Comparison of ENCODE assay signal across 8 cellular contexts in the genomic region with DNA sequence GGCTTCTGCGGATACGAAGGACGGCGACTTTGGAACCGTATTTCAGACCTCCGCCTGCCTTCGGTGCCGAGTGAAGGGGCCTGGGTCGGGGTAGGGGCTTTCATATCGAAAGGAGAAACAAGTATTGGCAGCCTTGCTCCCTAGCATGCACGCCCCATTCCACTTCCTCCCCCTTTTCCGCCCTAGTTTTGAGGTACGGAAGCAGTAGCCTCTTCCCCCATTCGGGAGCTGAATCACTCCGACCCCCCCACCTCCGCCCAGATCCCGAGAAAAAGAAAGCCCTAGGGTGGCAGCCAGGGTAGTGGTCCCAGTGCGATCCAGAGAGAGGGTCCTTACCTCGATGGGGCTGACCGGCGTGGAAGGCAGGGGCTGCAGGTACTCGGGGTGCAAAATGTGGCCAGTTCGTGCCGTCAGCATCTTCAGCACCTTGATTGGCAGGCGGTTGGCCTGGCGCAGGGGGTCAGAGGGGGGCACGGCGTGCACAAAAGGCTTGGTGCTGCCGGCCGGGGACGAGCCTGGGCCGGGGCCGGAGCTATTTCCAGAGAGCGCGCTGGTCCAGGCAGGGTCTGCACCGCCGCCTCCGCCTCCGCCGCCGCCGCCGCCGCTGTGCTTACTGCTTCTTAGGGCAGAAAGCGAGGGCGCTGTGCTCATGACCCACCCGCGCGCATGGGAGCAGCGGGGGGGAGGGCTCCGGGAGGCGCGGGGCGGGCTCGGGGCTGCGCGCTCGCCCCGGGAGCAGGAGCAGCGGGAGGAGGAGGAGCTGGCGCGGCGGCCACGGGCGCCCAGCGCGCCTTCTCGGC. TPM values are rescaled to one million over a fixed set of nuclear protein-coding genes. Genes with fewer than 3 reads are reported as not detected.
DNase-seq lines count a peak whose midpoint lies in the region; ATAC-seq and TF ChIP-seq lines count a peak whose summit lies in the region.

No MANE protein-coding gene starts in this region.

- ATAC-seq in GM23338 (peak; percentile 1), GM21390 (IDR thresholded peaks at IDR 0.05; ENCODE audit: unreplicated experiment) (no peak)

- H3K36me3 Mint-ChIP-seq in GM23338 (ENCODE audit: low read depth): no peaks in the 10 kb centered on the region

- H3K36me3 ChIP-seq in GM23338 (ENCODE audit: insufficient read depth): no peaks in the 10 kb centered on the region
- H3K36me3 ChIP-seq in iPS-20b (ENCODE audit: insufficient read depth, low read depth, low read length): no peaks in the 10 kb centered on the region
- H3K36me3 ChIP-seq in skeletal muscle tissue (ENCODE audit: control insufficient read depth in 3 of 3, insufficient read depth in 3 of 3, low read length in 3 of 3): peaks cover 0 to 4% (median 2%) of the 10 kb centered on the region in 3 donors

- no peak overlapping the region for H3K27ac Mint-ChIP-seq in GM23338

- H3K27ac ChIP-seq in GM23338 (ENCODE audit: low read depth) (no peak overlapping the region), iPS-20b (ENCODE audit: low read length) (no peak overlapping the region), skeletal muscle tissue (ENCODE audit: low read depth, low read length) (peak overlapping the region; percentile 96)

- H3K9me2 ChIP-seq in GM23338 (ENCODE audit: insufficient read depth): no peaks in the 10 kb centered on the region

- TF ChIP-seq CTCF in GM23338 (conservative IDR thresholded peaks at IDR 0.05; ENCODE audit: low read depth in 2 of 2) (no peak), NB4 (IDR thresholded peaks at IDR 0.05; ENCODE audit: low read depth, low read length) (no peak), astrocyte of the cerebellum (IDR thresholded peaks at IDR 0.05; ENCODE audit: low read depth, low read length, missing control alignments) (no peak)

- H3F3A ChIP-seq in GM23338 (replicated peaks; ENCODE audit: low read depth): peaks cover 18% of the 10 kb centered on the region; the same call in 1 of the 2 replicates

- H3K27me3 ChIP-seq in GM23338 (ENCODE audit: insufficient read depth): peaks cover 98% of the 10 kb centered on the region
- peaks cover 100% of the 10 kb centered on the region for H3K27me3 ChIP-seq in iPS-20b (ENCODE audit: insufficient read depth, low read length)
- H3K27me3 ChIP-seq in skeletal muscle tissue (ENCODE audit: control insufficient read depth in 3 of 3, insufficient read depth in 3 of 3, low read length in 3 of 3): peaks cover 12 to 85% (median 20%) of the 10 kb centered on the region in 3 donors

- no peaks in the 10 kb centered on the region for H3K79me2 ChIP-seq in GM23338 (replicated peaks; ENCODE audit: insufficient read depth)

- peak overlapping the region; percentile 41 for H3K9ac ChIP-seq in iPS-20b (ENCODE audit: low read depth, low read length)
- H3K9ac ChIP-seq in skeletal muscle tissue (ENCODE audit: low read depth in 1 of 3, low read length in 3 of 3): peak overlapping the region; percentile 84 to 87 (median 86)

- no peak for TF ChIP-seq POLR2A in NB4 (IDR thresholded peaks at IDR 0.05; ENCODE audit: extremely low read depth, insufficient read length)

- H3K4me1 Mint-ChIP-seq in GM23338: peaks cover 23% of the 10 kb centered on the region

- peak; percentile 62 for DNase-seq in NCI-H345 (lab: John Stamatoyannopoulos, UW)
- DNase-seq in NCI-H345 treated with DMSO at 0.1 percent for 48 hours (lab: John Stamatoyannopoulos, UW; ENCODE audit: unreplicated experiment): no peak
- peak; percentile 64 for DNase-seq in GM23338 (ENCODE audit: low spot score)
- DNase-seq in NB4 (ENCODE audit: low read depth): peak; percentile 81
- DNase-seq in astrocyte of the cerebellum (ENCODE audit: low read depth): no peak

- peaks cover 3% of the 10 kb centered on the region; the same call in 2 of the 3 replicates for H3K9me3 Mint-ChIP-seq in GM23338

- H4K20me1 ChIP-seq in GM23338 (replicated peaks; ENCODE audit: insufficient read depth): peaks cover 12% of the 10 kb centered on the region

- peak overlapping the region; percentile 70 for H3K4me3 Mint-ChIP-seq in GM23338

- H2AFZ ChIP-seq in GM23338: peak overlapping the region; percentile 93

- in situ Hi-C loops in astrocyte of the cerebellum (cut with HindIII; ENCODE audit: low sequenced_read_pairs): loop anchor here (10.0 kb wide), 1 partner anchor 634 kb away; no protein-coding TSS in a partner anchor

- H3K4me2 ChIP-seq in GM23338: peak overlapping the region; percentile 85

- H3K4me3 ChIP-seq in GM23338 (peak overlapping the region; percentile 65), NB4 (ENCODE audit: low read depth, low read length) (peak overlapping the region; percentile 95), astrocyte of the cerebellum (ENCODE audit: low read depth, low read length) (peak overlapping the region; percentile 100), iPS-20b (ENCODE audit: low read length) (peak overlapping the region; percentile 70), skeletal muscle tissue (ENCODE audit: low read length in 3 of 3) (peak overlapping the region; percentile 86 to 88 (median 88))

- H3K27me3 Mint-ChIP-seq in GM23338 (ENCODE audit: insufficient read depth, low read depth, poor library complexity): peaks cover 94% of the 10 kb centered on the region

- no peaks in the 10 kb centered on the region; the same call in 1 of the 2 replicates for H3K9me3 ChIP-seq in iPS-20b (ENCODE audit: insufficient read depth, low read depth, low read length)
- H3K9me3 ChIP-seq in skeletal muscle tissue (ENCODE audit: control insufficient read depth in 3 of 3, low read length in 3 of 3): no peaks in the 10 kb centered on the region

- H3K4me1 ChIP-seq in GM23338 (ENCODE audit: insufficient read depth): peaks cover 47% of the 10 kb centered on the region
- peaks cover 7% of the 10 kb centered on the region; the same call in 1 of the 2 replicates for H3K4me1 ChIP-seq in iPS-20b (ENCODE audit: insufficient read depth, low read length)
- peaks cover 21 to 41% (median 33%) of the 10 kb centered on the region in 3 donors for H3K4me1 ChIP-seq in skeletal muscle tissue (ENCODE audit: control insufficient read depth in 3 of 3, insufficient read depth in 3 of 3, low read length in 3 of 3)

TF ChIP-seq in GM23338, 12 proteins besides CTCF, POLR2A, EP300 and RAD21 (continues in another document):
- TF ChIP-seq JUNB (IDR thresholded peaks at IDR 0.05; ENCODE audit: unreplicated experiment): no peak
- TF ChIP-seq EZH2phosphoT487 (IDR thresholded peaks at IDR 0.05; ENCODE audit: unreplicated experiment): peak; percentile 72
- TF ChIP-seq, protein P1, sequence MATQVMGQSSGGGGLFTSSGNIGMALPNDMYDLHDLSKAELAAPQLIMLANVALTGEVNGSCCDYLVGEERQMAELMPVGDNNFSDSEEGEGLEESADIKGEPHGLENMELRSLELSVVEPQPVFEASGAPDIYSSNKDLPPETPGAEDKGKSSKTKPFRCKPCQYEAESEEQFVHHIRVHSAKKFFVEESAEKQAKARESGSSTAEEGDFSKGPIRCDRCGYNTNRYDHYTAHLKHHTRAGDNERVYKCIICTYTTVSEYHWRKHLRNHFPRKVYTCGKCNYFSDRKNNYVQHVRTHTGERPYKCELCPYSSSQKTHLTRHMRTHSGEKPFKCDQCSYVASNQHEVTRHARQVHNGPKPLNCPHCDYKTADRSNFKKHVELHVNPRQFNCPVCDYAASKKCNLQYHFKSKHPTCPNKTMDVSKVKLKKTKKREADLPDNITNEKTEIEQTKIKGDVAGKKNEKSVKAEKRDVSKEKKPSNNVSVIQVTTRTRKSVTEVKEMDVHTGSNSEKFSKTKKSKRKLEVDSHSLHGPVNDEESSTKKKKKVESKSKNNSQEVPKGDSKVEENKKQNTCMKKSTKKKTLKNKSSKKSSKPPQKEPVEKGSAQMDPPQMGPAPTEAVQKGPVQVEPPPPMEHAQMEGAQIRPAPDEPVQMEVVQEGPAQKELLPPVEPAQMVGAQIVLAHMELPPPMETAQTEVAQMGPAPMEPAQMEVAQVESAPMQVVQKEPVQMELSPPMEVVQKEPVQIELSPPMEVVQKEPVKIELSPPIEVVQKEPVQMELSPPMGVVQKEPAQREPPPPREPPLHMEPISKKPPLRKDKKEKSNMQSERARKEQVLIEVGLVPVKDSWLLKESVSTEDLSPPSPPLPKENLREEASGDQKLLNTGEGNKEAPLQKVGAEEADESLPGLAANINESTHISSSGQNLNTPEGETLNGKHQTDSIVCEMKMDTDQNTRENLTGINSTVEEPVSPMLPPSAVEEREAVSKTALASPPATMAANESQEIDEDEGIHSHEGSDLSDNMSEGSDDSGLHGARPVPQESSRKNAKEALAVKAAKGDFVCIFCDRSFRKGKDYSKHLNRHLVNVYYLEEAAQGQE (IDR thresholded peaks at IDR 0.05; ENCODE audit: unreplicated experiment): no peak
- no peak for TF ChIP-seq ETS1 (IDR thresholded peaks at IDR 0.05)
- no peak for TF ChIP-seq POLR2AphosphoS5 (IDR thresholded peaks at IDR 0.05; ENCODE audit: low read depth)
- TF ChIP-seq EZH2 (IDR thresholded peaks at IDR 0.05; ENCODE audit: low read depth, unreplicated experiment): peak; percentile 84
- TF ChIP-seq CREB1 (CRISPR knock-in tag; IDR thresholded peaks at IDR 0.05; ENCODE audit: low read depth): no peak
- no peak for TF ChIP-seq ZNF114 (CRISPR knock-in tag; IDR thresholded peaks at IDR 0.05)

RNA-seq across cellular contexts. Expression of gene ZNF503, which starts 0.6 kb away (rescaled TPM):
- total RNA-seq in GM23338 (2014; rRNA removed; shearing (Covaris generic)): 0.04 TPM in 1 of 2 replicates, not detected in the other
- 0.21 and 0.24 TPM in 2 replicates for polyA plus RNA-seq in GM23338 (2016; fragmentation: Nextera tagmentation; extraction: Ambion mirVana)
- total RNA-seq in skeletal muscle tissue: 3.7 TPM

RNA-seq across cellular contexts. Expression of gene LRMDA, which starts 30.5 kb away (rescaled TPM):
- total RNA-seq in GM23338 (2014; rRNA removed; shearing (Covaris generic)): 0.90 TPM in 1 of 2 replicates, not detected in the other
- polyA plus RNA-seq in GM23338 (2016; fragmentation: Nextera tagmentation; extraction: Ambion mirVana): 1.6 and 1.8 TPM in 2 replicates
- 7.3 TPM for total RNA-seq in skeletal muscle tissue

Comparison
In these comparisons a context has a peak if more than half of its experiments do, and no peak if none do; other contexts are left out.
1. DNase-seq: peak in NCI-H345 (single experiment), GM23338 (single experiment) and NB4 (single experiment); none in NCI-H345 treated with DMSO at 0.1 percent for 48 hours (single experiment) and astrocyte of the cerebellum (single experiment).
2. Peak in every context shown above with its lines, with median percentiles within 50 percentile points of each other: H3K4me3 ChIP-seq.